ENCODE assay signal across 9 cellular contexts in genomic region chr15:66294932-66295235, GRCh38. TPM values are rescaled to one million over a fixed set of nuclear protein-coding genes. Genes with fewer than 3 reads are reported as not detected.
DNase-seq lines count a peak whose midpoint lies in the region; ATAC-seq, FAIRE-seq and TF ChIP-seq lines count a peak whose summit lies in the region.
"Had no signal": no experiment of that assay in that cellular context is flagged by ENCODE, and none has a peak within 500 bp of the region (broad histone marks: within the 10 kb centered on the region; RNA-seq: fewer than 3 reads in every experiment).

No MANE protein-coding gene starts in this region.

- H4K20me1 ChIP-seq in HepG2 (ENCODE audit: insufficient read depth, low read length) = no peaks in the 10 kb centered on the region

- peak overlapping the region; percentile 93 for H3K9ac ChIP-seq in HepG2 (ENCODE audit: insufficient read depth, low read depth, low read length)

- CTCF ChIA-PET in HepG2 (lab: Yijun Ruan, JAX; ENCODE audit: low intra/inter-chr PET ratio, low total read pairs) = no interaction called here

- peaks cover 36% of the 10 kb centered on the region for H3K79me2 ChIP-seq in HepG2 (ENCODE audit: insufficient read depth, low read length)

- no peaks in the 10 kb centered on the region for H3K27me3 Mint-ChIP-seq in activated T-helper 1 cell treated with anti-CD3 and anti-CD28 coated beads, Interleukin-12 subunit alpha, Interleukin-12 subunit beta, Interleukin-2, Interleukin-4 antibody, amounts not matched to agents 30 ng/mL and 10 ng/mL and 1 ng/mL, durations not matched to agents 14 hours and 24 hours and 36 hours (ENCODE audit: insufficient read depth)

- POLR2A ChIA-PET in HepG2 (lab: Yijun Ruan, JAX) = interaction anchor here (0.7 to 1.0 kb wide), 3 partner anchors 62 to 210 kb away, joined by 3 to 4 read pairs (median 3); partner anchors contain the start of genes MAP2K1, TIPIN and ZWILCH

- H3K4me1 ChIP-seq in HepG2 (ENCODE audit: insufficient read depth, low read length) (peaks cover 39% of the 10 kb centered on the region), right lobe of liver (peaks cover 0 to 11% (median 0%) of the 10 kb centered on the region in 4 donors), lower lobe of right lung (peaks cover 29% of the 10 kb centered on the region), uterus (peaks cover 0 to 15% of the 10 kb centered on the region in 2 donors)

- WGBS in HepG2 (ENCODE audit: low lambda C conversion rate) = 37% methylated on average over 3 of the region's 3 CpGs
- 61% methylated on average over 3 of the region's 3 CpGs for WGBS in right lobe of liver (ENCODE audit: insufficient coverage, low coverage, low lambda C conversion rate, missing lambda C conversion rate)

- intact Hi-C loops in HepG2 (cut with micrococcal nuclease; ENCODE audit: unreplicated experiment) (loop anchor here (10.0 kb wide), 1 partner anchor 90 kb away; the partner anchor contains the start of gene MAP2K1), right lobe of liver (cut with DNase I) (loop anchor here in 1 of 2 donors (10.0 kb wide), 1 partner anchor 200 kb away; the partner anchor contains the start of gene SNAPC5), lower lobe of right lung (cut with DNase I) (no loop called here), uterus (cut with DNase I; ENCODE audit: low total_unique reads) (no loop called here)
- intact Hi-C loops in activated T-helper 1 cell treated with anti-CD3 and anti-CD28 coated beads, Interleukin-12 subunit alpha, Interleukin-12 subunit beta, Interleukin-2, Interleukin-4 antibody, amounts not matched to agents 30 ng/mL and 10 ng/mL and 1 ng/mL, durations not matched to agents 14 hours and 24 hours and 36 hours (cut with micrococcal nuclease) = loop anchor here (2.0 to 5.0 kb wide), 6 partner anchors 42 to 423 kb away; partner anchors contain the start of genes MAP2K1, MEGF11, RPL4 and SMAD6

- H3K4me2 ChIP-seq in HepG2 (ENCODE audit: low read depth, low read length) = peak overlapping the region; percentile 94

- H3K36me3 ChIP-seq in HepG2 (replicated peaks in 1 of 2; ENCODE audit: control insufficient read depth in 1 of 2, insufficient read depth in 2 of 2, low read length in 2 of 2) (peaks cover 1 to 15% of the 10 kb centered on the region in 2 experiments; a peak in 2 of 5 replicates), right lobe of liver (no peaks in the 10 kb centered on the region), lower lobe of right lung (peaks cover 13% of the 10 kb centered on the region), uterus (no peaks in the 10 kb centered on the region)

- no peak for TF ChIP-seq CTCF in HepG2 (CRISPR knock-in tag; IDR thresholded peaks at IDR 0.05)
- TF ChIP-seq CTCF in right lobe of liver (IDR thresholded peaks at IDR 0.05) = no peak
- no peak for TF ChIP-seq CTCF in lower lobe of right lung (IDR thresholded peaks at IDR 0.05)
- no peak for TF ChIP-seq CTCF in uterus (IDR thresholded peaks at IDR 0.05)

- in situ Hi-C loops in HepG2 (cut with HindIII; ENCODE audit: extremely low pct_ligation_motif_present, low pct_unique_long_range_greater_than_20kb) = no loop called here

- H3K27ac ChIP-seq in HepG2 (ENCODE audit: extremely low read length, insufficient read depth, low read length) = peak overlapping the region; percentile 91
- H3K27ac ChIP-seq in right lobe of liver = no peak overlapping the region
- peak overlapping the region; percentile 94 for H3K27ac ChIP-seq in lower lobe of right lung
- H3K27ac ChIP-seq in uterus = peak overlapping the region; percentile 90 to 94

- peak overlapping the region; percentile 89 for H3K27ac Mint-ChIP-seq in activated T-helper 1 cell treated with anti-CD3 and anti-CD28 coated beads, Interleukin-12 subunit alpha, Interleukin-12 subunit beta, Interleukin-2, Interleukin-4 antibody, amounts not matched to agents 30 ng/mL and 10 ng/mL and 1 ng/mL, durations not matched to agents 14 hours and 24 hours and 36 hours

- no peaks in the 10 kb centered on the region for H3K9me3 Mint-ChIP-seq in activated T-helper 1 cell treated with anti-CD3 and anti-CD28 coated beads, Interleukin-12 subunit alpha, Interleukin-12 subunit beta, Interleukin-2, Interleukin-4 antibody, amounts not matched to agents 30 ng/mL and 10 ng/mL and 1 ng/mL, durations not matched to agents 14 hours and 24 hours and 36 hours

- H3K9me3 ChIP-seq in HepG2 (ENCODE audit: low read length) (no peaks in the 10 kb centered on the region), right lobe of liver (no peaks in the 10 kb centered on the region), lower lobe of right lung (no peaks in the 10 kb centered on the region), uterus (no peaks in the 10 kb centered on the region)

- FAIRE-seq in HepG2 (lab: Jason Lieb, UNC) = no peak

- H3K27me3 ChIP-seq in HepG2 (ENCODE audit: control insufficient read depth in 1 of 2, insufficient read depth in 2 of 2, low read length in 2 of 2) (no peaks in the 10 kb centered on the region; a peak in 1 of 5 replicates), right lobe of liver (no peaks in the 10 kb centered on the region), lower lobe of right lung (ENCODE audit: low read depth) (no peaks in the 10 kb centered on the region), uterus (no peaks in the 10 kb centered on the region)

- no peak for ATAC-seq in HepG2
- ATAC-seq in right lobe of liver = no peak
- ATAC-seq in lower lobe of right lung = no peak
- ATAC-seq in left lobe of liver = no peak

- peaks cover 23% of the 10 kb centered on the region for H3K36me3 Mint-ChIP-seq in activated T-helper 1 cell treated with anti-CD3 and anti-CD28 coated beads, Interleukin-12 subunit alpha, Interleukin-12 subunit beta, Interleukin-2, Interleukin-4 antibody, amounts not matched to agents 30 ng/mL and 10 ng/mL and 1 ng/mL, durations not matched to agents 14 hours and 24 hours and 36 hours (ENCODE audit: low read depth)

- peak overlapping the region; percentile 89 for H3K4me3 Mint-ChIP-seq in activated T-helper 1 cell treated with anti-CD3 and anti-CD28 coated beads, Interleukin-12 subunit alpha, Interleukin-12 subunit beta, Interleukin-2, Interleukin-4 antibody, amounts not matched to agents 30 ng/mL and 10 ng/mL and 1 ng/mL, durations not matched to agents 14 hours and 24 hours and 36 hours

- peaks cover 35% of the 10 kb centered on the region for H3K4me1 Mint-ChIP-seq in activated T-helper 1 cell treated with anti-CD3 and anti-CD28 coated beads, Interleukin-12 subunit alpha, Interleukin-12 subunit beta, Interleukin-2, Interleukin-4 antibody, amounts not matched to agents 30 ng/mL and 10 ng/mL and 1 ng/mL, durations not matched to agents 14 hours and 24 hours and 36 hours (ENCODE audit: low read depth)

- TF ChIP-seq POLR2A in HepG2 (IDR thresholded peaks at IDR 0.05; ENCODE audit: insufficient read depth in 1 of 2, low read depth in 2 of 2, low read length in 2 of 2) (no peak), right lobe of liver (IDR thresholded peaks at IDR 0.05) (no peak), uterus (IDR thresholded peaks at IDR 0.05) (no peak)

- TF ChIP-seq RAD21 in HepG2 (CRISPR knock-in tag; IDR thresholded peaks at IDR 0.05) = no peak

- TF ChIP-seq EP300 in HepG2 (IDR thresholded peaks at IDR 0.05; ENCODE audit: low read depth in 2 of 2, low read length in 2 of 2) = no peak
- TF ChIP-seq EP300 in HepG2 (CRISPR knock-in tag; IDR thresholded peaks at IDR 0.05; ENCODE audit: borderline replicate concordance) = no peak

- H2AFZ ChIP-seq in HepG2 (ENCODE audit: low read length) = no peak overlapping the region

- DNase-seq in HepG2 (ENCODE audit: low spot score) (no peak), right lobe of liver (no peak), lower lobe of right lung (no peak), uterus (no peak), GM19238 (ENCODE audit: insufficient read length, low spot score) (no peak), left lobe of liver (ENCODE audit: low spot score) (no peak)
- DNase-seq in activated T-helper 1 cell treated with anti-CD3 and anti-CD28 coated beads, Interleukin-12 subunit alpha, Interleukin-12 subunit beta, Interleukin-2, Interleukin-4 antibody, amounts not matched to agents 30 ng/mL and 10 ng/mL and 1 ng/mL, durations not matched to agents 14 hours and 24 hours and 36 hours (ENCODE audit: low spot score) = no peak
- DNase-seq in activated CD8-positive, alpha-beta memory T cell treated with anti-CD3 and anti-CD28 coated beads, Interleukin-2, amount 50 U/mL, for 4 hours = no peak

- no TSS peak for BruUV-seq in HepG2 (replicated peaks; lab: Mats Ljungman, UMichigan)

- H3K4me3 ChIP-seq in HepG2 (replicated peaks in 1 of 3; ENCODE audit: insufficient read depth in 1 of 3, low read depth in 2 of 3, low read length in 3 of 3) (peak overlapping the region; percentile 69 to 86 (median 82)), right lobe of liver (no peak overlapping the region), lower lobe of right lung (peak overlapping the region; percentile 81), uterus (peak overlapping the region in 1 of 2 donors; percentile 78)

RNA-seq across cellular contexts. Expression of gene DIS3L, which starts 1.5 kb away (rescaled TPM):
- total RNA-seq in HepG2 (2016; rRNA removed; fragmentation: Illumina TruSeq; extraction: Trizol) = 50.5 and 65.4 TPM in 2 replicates
- total RNA-seq in HepG2 (2016; cell fraction: cytosol; rRNA removed; fragmentation: Illumina TruSeq; extraction: Trizol; ENCODE audit: low read depth) = 19.3 and 20.2 TPM in 2 replicates
- 45.6 and 62.8 TPM in 2 replicates for total RNA-seq in HepG2 (2016; cell fraction: insoluble cytoplasmic fraction; rRNA removed; fragmentation: Illumina TruSeq; extraction: Trizol)
- total RNA-seq in HepG2 (2016; cell fraction: membrane; rRNA removed; fragmentation: Illumina TruSeq; extraction: Trizol) = 39.5 and 41.7 TPM in 2 replicates
- 43.0 and 51.0 TPM in 2 replicates for total RNA-seq in HepG2 (2016; cell fraction: nucleus; rRNA removed; fragmentation: Illumina TruSeq; extraction: Trizol)
- 14.9 and 21.0 TPM in 2 replicates for polyA plus RNA-seq in HepG2 (2011; rRNA removed)
- polyA plus RNA-seq in HepG2 (2011; cell fraction: cytosol; rRNA removed) = 9.7 and 13.6 TPM in 2 replicates
- 9.5 and 9.6 TPM in 2 replicates for polyA plus RNA-seq in HepG2 (2011; cell fraction: nucleus; rRNA removed)
- polyA plus RNA-seq in HepG2 (2012) = 19.6 and 25.0 TPM in 2 replicates
- 8.4 and 9.3 TPM in 2 replicates for polyA plus RNA-seq in HepG2 (2016; cell fraction: cytosol; fragmentation: Illumina TruSeq; extraction: Trizol; ENCODE audit: low read depth)
- polyA plus RNA-seq in HepG2 (2016; cell fraction: insoluble cytoplasmic fraction; fragmentation: Illumina TruSeq; extraction: Trizol; ENCODE audit: low read depth) = 44.0 and 47.2 TPM in 2 replicates
- 18.8 and 20.8 TPM in 2 replicates for polyA plus RNA-seq in HepG2 (2016; cell fraction: membrane; fragmentation: Illumina TruSeq; extraction: Trizol; ENCODE audit: low read depth)
- 66.1 and 70.2 TPM in 2 replicates for polyA plus RNA-seq in HepG2 (2016; cell fraction: nucleus; fragmentation: Illumina TruSeq; extraction: Trizol; ENCODE audit: insufficient read depth, low read depth)
- 17.2 and 39.1 TPM in 2 replicates for polyA minus RNA-seq in HepG2 (2011; rRNA and poly(A)+ RNA removed; ENCODE audit: low replicate concordance)
- polyA minus RNA-seq in HepG2 (2011; cell fraction: cytosol; rRNA and poly(A)+ RNA removed) = 16.4 and 19.1 TPM in 2 replicates
- polyA minus RNA-seq in HepG2 (2011; cell fraction: nucleus; rRNA and poly(A)+ RNA removed) = 32.4 and 52.6 TPM in 2 replicates
- total RNA-seq in right lobe of liver = 10 to 100 TPM; 16.1 to 32.3 (median 19.6) TPM
- 47.7 and 56.0 TPM in 2 replicates for total RNA-seq in activated T-helper 1 cell treated with anti-CD3 and anti-CD28 coated beads, Interleukin-12 subunit alpha, Interleukin-12 subunit beta, Interleukin-2, Interleukin-4 antibody, amounts not matched to agents 30 ng/mL and 10 ng/mL and 1 ng/mL, durations not matched to agents 14 hours and 24 hours and 36 hours
- total RNA-seq in lower lobe of right lung = 29.2 TPM
- total RNA-seq in uterus = 10 to 100 TPM; 15.1 to 68.7 (median 32.0) TPM
- 27.2 TPM for total RNA-seq in left lobe of liver

RNA-seq across cellular contexts. Expression of gene MEGF11, which starts 41.3 kb away (rescaled TPM):
- total RNA-seq in HepG2 (2016; rRNA removed; fragmentation: Illumina TruSeq; extraction: Trizol) (not detected in 2 replicates), right lobe of liver (not detected), lower lobe of right lung (not detected), uterus (under 1 TPM in 1 of 4 donors, not detected in 3; 0.76 TPM), left lobe of liver (not detected)
- total RNA-seq in HepG2 (2016; cell fraction: cytosol; rRNA removed; fragmentation: Illumina TruSeq; extraction: Trizol; ENCODE audit: low read depth) = not detected in 2 replicates
- not detected in 2 replicates for total RNA-seq in HepG2 (2016; cell fraction: insoluble cytoplasmic fraction; rRNA removed; fragmentation: Illumina TruSeq; extraction: Trizol)
- not detected in 2 replicates for total RNA-seq in HepG2 (2016; cell fraction: membrane; rRNA removed; fragmentation: Illumina TruSeq; extraction: Trizol)
- total RNA-seq in HepG2 (2016; cell fraction: nucleus; rRNA removed; fragmentation: Illumina TruSeq; extraction: Trizol) = not detected in 2 replicates
- polyA plus RNA-seq in HepG2 (2011; rRNA removed) = not detected in 2 replicates
- polyA plus RNA-seq in HepG2 (2011; cell fraction: cytosol; rRNA removed) = not detected in 2 replicates
- 0.50 TPM in 1 of 2 replicates, not detected in the other for polyA plus RNA-seq in HepG2 (2011; cell fraction: nucleus; rRNA removed)
- 0.31 and 0.35 TPM in 2 replicates for polyA plus RNA-seq in HepG2 (2012)
- polyA plus RNA-seq in HepG2 (2016; cell fraction: cytosol; fragmentation: Illumina TruSeq; extraction: Trizol; ENCODE audit: low read depth) = not detected in 2 replicates
- not detected in 2 replicates for polyA plus RNA-seq in HepG2 (2016; cell fraction: insoluble cytoplasmic fraction; fragmentation: Illumina TruSeq; extraction: Trizol; ENCODE audit: low read depth)
- polyA plus RNA-seq in HepG2 (2016; cell fraction: membrane; fragmentation: Illumina TruSeq; extraction: Trizol; ENCODE audit: low read depth) = not detected in 2 replicates
- not detected in 2 replicates for polyA plus RNA-seq in HepG2 (2016; cell fraction: nucleus; fragmentation: Illumina TruSeq; extraction: Trizol; ENCODE audit: insufficient read depth, low read depth)
- polyA minus RNA-seq in HepG2 (2011; rRNA and poly(A)+ RNA removed; ENCODE audit: low replicate concordance) = not detected in 2 replicates
- not detected in 2 replicates for polyA minus RNA-seq in HepG2 (2011; cell fraction: cytosol; rRNA and poly(A)+ RNA removed)
- 0.37 and 1.0 TPM in 2 replicates for polyA minus RNA-seq in HepG2 (2011; cell fraction: nucleus; rRNA and poly(A)+ RNA removed)
- not detected in 2 replicates for total RNA-seq in activated T-helper 1 cell treated with anti-CD3 and anti-CD28 coated beads, Interleukin-12 subunit alpha, Interleukin-12 subunit beta, Interleukin-2, Interleukin-4 antibody, amounts not matched to agents 30 ng/mL and 10 ng/mL and 1 ng/mL, durations not matched to agents 14 hours and 24 hours and 36 hours
- total RNA-seq: RPMI7951 had no signal

Comparison
In these comparisons a context has a peak if more than half of its experiments do, and no peak if none do; other contexts are left out.
1. H3K27ac ChIP-seq: peak in HepG2 (single experiment), lower lobe of right lung (single experiment) and uterus (2 of 2); none in right lobe of liver (0 of 3).
2. H3K4me3 ChIP-seq: peak in HepG2 (3 of 3) and lower lobe of right lung (single experiment); none in right lobe of liver (0 of 3).
3. intact Hi-C loops: an anchor here in HepG2 (10.0 kb wide) and activated T-helper 1 cell treated with anti-CD3 and anti-CD28 coated beads, Interleukin-12 subunit alpha, Interleukin-12 subunit beta, Interleukin-2, Interleukin-4 antibody, amounts not matched to agents 30 ng/mL and 10 ng/mL and 1 ng/mL, durations not matched to agents 14 hours and 24 hours and 36 hours (2.0 to 5.0 kb wide); none called in lower lobe of right lung and uterus.